Comparison of ENCODE assay signal across 10 cellular contexts in the genomic region with DNA sequence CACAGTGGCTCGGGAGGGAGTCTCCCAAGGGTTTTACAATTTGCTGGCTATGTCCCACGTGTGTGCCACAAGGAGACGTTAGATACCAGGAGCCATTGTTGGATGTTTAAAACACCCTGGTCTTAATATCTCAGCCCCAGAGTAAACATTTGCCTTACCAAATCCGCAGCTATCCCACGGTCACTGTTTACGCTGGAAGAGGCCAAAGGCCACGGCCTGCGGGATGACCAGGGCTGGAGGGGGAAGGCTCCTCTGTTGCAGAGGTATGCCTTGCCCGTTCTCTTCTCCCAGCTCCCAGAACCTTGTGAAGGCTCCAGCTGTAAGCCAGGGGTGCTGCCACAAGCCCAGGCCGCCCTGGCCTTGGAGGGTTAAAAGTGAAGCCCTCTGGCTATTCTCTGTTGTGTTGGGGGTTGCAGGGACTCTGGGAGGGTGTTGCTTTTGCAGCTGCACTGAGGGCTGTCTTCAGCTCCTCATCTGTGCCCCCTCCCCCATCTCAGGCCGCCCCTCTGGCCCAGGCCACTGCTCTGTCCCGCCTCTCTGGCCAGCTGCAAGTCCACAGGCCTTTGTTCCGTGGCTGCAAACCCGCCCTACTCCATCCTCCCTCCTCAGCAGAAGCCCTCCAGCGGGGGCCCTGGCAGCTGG. TPM values are rescaled to one million over a fixed set of nuclear protein-coding genes. Genes with fewer than 3 reads are reported as not detected.
A peak's percentile ranks its signal among the peaks of the same experiment; 100 is the strongest.
DNase-seq lines count a peak whose midpoint lies in the region; ATAC-seq lines count a peak whose summit lies in the region.
"Had no signal": no experiment of that assay in that cellular context is flagged by ENCODE, and none has a peak within 500 bp of the region (broad histone marks: within the 10 kb centered on the region; RNA-seq: fewer than 3 reads in every experiment).

No MANE protein-coding gene starts in this region.

- H3K27me3 ChIP-seq in CD8-positive, alpha-beta memory T cell (ENCODE audit: insufficient read depth, low read length, poor library complexity, severe bottlenecking): peaks cover 19% of the 10 kb centered on the region
- H3K27me3 ChIP-seq in trophoblast cell (ENCODE audit: insufficient read depth, low read length): no peaks in the 10 kb centered on the region

- peaks cover 45% of the 10 kb centered on the region for H3K79me1 ChIP-seq in trophoblast cell (ENCODE audit: low read length)

- H3K4me1 ChIP-seq in CD8-positive, alpha-beta memory T cell (ENCODE audit: insufficient read depth, low read length): peaks cover 68% of the 10 kb centered on the region
- H3K4me1 ChIP-seq in trophoblast cell (ENCODE audit: control insufficient read depth in 1 of 2, insufficient read depth in 2 of 2, low read length in 2 of 2): peaks cover 22 to 44% of the 10 kb centered on the region in 2 experiments

- no peaks in the 10 kb centered on the region for H3K36me3 ChIP-seq in CD8-positive, alpha-beta memory T cell (ENCODE audit: insufficient read depth, low read length)
- peaks cover 0 to 5% of the 10 kb centered on the region in 2 experiments for H3K36me3 ChIP-seq in trophoblast cell (ENCODE audit: control insufficient read depth in 1 of 2, insufficient read depth in 2 of 2, low read length in 2 of 2)

- H3K4me2 ChIP-seq in trophoblast cell (ENCODE audit: low read length): peak overlapping the region; percentile 80

- H3K27me3 Mint-ChIP-seq in CD8-positive, alpha-beta memory T cell: peaks cover 22 to 45% of the 10 kb centered on the region in 2 donors

- no peak overlapping the region for H2AFZ ChIP-seq in trophoblast cell (ENCODE audit: insufficient read depth, low read length, poor library complexity)

- H3K36me3 Mint-ChIP-seq in CD8-positive, alpha-beta memory T cell: no peaks in the 10 kb centered on the region

- peak overlapping the region; percentile 45 for H4K91ac ChIP-seq in trophoblast cell (ENCODE audit: low read depth, low read length)

- DNase-seq in CD8-positive, alpha-beta memory T cell: no peak
- DNase-seq in amygdala (lab: John Stamatoyannopoulos, UW) (peak in 54 of 56 donors; percentile 36 to 93 (median 80)), hypothalamus (lab: John Stamatoyannopoulos, UW) (peak in 45 of 51 donors; percentile 28 to 94 (median 75)), trophoblast cell (no peak), NCI-H2029 (lab: John Stamatoyannopoulos, UW) (no peak), AG08396 (ENCODE audit: low spot score) (no peak)

- no peak overlapping the region for H3K23ac ChIP-seq in trophoblast cell (ENCODE audit: low read length)

- H3K9me3 Mint-ChIP-seq in CD8-positive, alpha-beta memory T cell: no peaks in the 10 kb centered on the region

- CTCF ChIA-PET in CD8-positive, alpha-beta memory T cell (lab: Charles Lee): interaction anchor here (1.3 to 3.2 kb wide), 4 partner anchors 12 to 58 kb away, joined by 3 to 10 read pairs (median 6); no protein-coding TSS in a partner anchor

- no peak for ATAC-seq in HG03039 (IDR thresholded peaks at IDR 0.05; ENCODE audit: unreplicated experiment)
- ATAC-seq in HG02678 (IDR thresholded peaks at IDR 0.05; ENCODE audit: unreplicated experiment): no peak
- ATAC-seq: K562 had no signal

- H3K4ac ChIP-seq in trophoblast cell (ENCODE audit: low read depth, low read length): peak overlapping the region; percentile 100

- H2AK5ac ChIP-seq in trophoblast cell (ENCODE audit: low read length): peak overlapping the region; percentile 24

- peak overlapping the region; percentile 59 for H4K8ac ChIP-seq in trophoblast cell (ENCODE audit: low read depth, low read length)

- H3K4me3 Mint-ChIP-seq in CD8-positive, alpha-beta memory T cell: peak overlapping the region in 6 of 7 donors; percentile 85 to 94 (median 90)

- H3K27ac ChIP-seq in CD8-positive, alpha-beta memory T cell (ENCODE audit: low read depth, low read length): no peak overlapping the region
- H3K27ac ChIP-seq in trophoblast cell (ENCODE audit: low read depth, low read length): peak overlapping the region; percentile 93
- H3K27ac ChIP-seq: SK-N-MC had no signal

- H3K4me1 Mint-ChIP-seq in CD8-positive, alpha-beta memory T cell: peaks cover 68 to 79% (median 71%) of the 10 kb centered on the region in 3 donors

- H3K4me3 ChIP-seq in CD8-positive, alpha-beta memory T cell (ENCODE audit: low read length): no peak overlapping the region
- peak overlapping the region; percentile 26 for H3K4me3 ChIP-seq in trophoblast cell (ENCODE audit: low read depth, low read length)
- H3K4me3 ChIP-seq: K562 had no signal

- peak overlapping the region; percentile 36 for H2BK120ac ChIP-seq in trophoblast cell (ENCODE audit: insufficient read depth, low read length, poor library complexity)

- POLR2A ChIA-PET in CD8-positive, alpha-beta memory T cell (lab: Charles Lee): no interaction called here

- H3K79me2 ChIP-seq in trophoblast cell (ENCODE audit: control insufficient read depth, insufficient read depth, low read length, poor library complexity): peaks cover 43% of the 10 kb centered on the region

- H3K18ac ChIP-seq in trophoblast cell (ENCODE audit: low read length): peak overlapping the region; percentile 63

- no peaks in the 10 kb centered on the region for H3K9me3 ChIP-seq in CD8-positive, alpha-beta memory T cell (ENCODE audit: low read length)
- H3K9me3 ChIP-seq in trophoblast cell (ENCODE audit: insufficient read depth, low read depth, low read length): no peaks in the 10 kb centered on the region

- peak overlapping the region; percentile 47 for H3K9ac ChIP-seq in trophoblast cell (ENCODE audit: low read length)

- H3K27ac Mint-ChIP-seq in CD8-positive, alpha-beta memory T cell: peak overlapping the region; percentile 5 to 98 (median 84)

- H4K12ac ChIP-seq in trophoblast cell (ENCODE audit: low read depth, low read length): no peak overlapping the region

- peak overlapping the region; percentile 59 for H2BK12ac ChIP-seq in trophoblast cell (ENCODE audit: low read length)

- no CpG with 5 or more reads among the region's 15 CpGs for WGBS in trophoblast cell (ENCODE audit: extremely low coverage, insufficient coverage, insufficient read length)

- H3K14ac ChIP-seq in trophoblast cell (ENCODE audit: low read length): peak overlapping the region; percentile 59

- peak overlapping the region; percentile 67 for H2BK5ac ChIP-seq in trophoblast cell (ENCODE audit: low read depth, low read length, poor library complexity)

RNA-seq across cellular contexts. Expression of a gene that starts 2.4 kb away (rescaled TPM):
- 1 to 10 TPM; 4.9 to 5.0 TPM for total RNA-seq in CD8-positive, alpha-beta memory T cell
- polyA plus RNA-seq in CD8-positive, alpha-beta memory T cell: 61.1 TPM
- 54.5 and 57.2 TPM in 2 replicates for polyA plus RNA-seq in trophoblast cell (2013)

Comparison
In these comparisons a context has a peak if more than half of its experiments do, and no peak if none do; other contexts are left out.
1. DNase-seq: peak in amygdala (54 of 56) and hypothalamus (45 of 51); none in CD8-positive, alpha-beta memory T cell (0 of 5), trophoblast cell (0 of 2), NCI-H2029 (single experiment) and AG08396 (single experiment).